27 cellular contexts compared by ENCODE assay signal in genomic region chr12:59069481-59069880, GRCh38.
"Had no signal": no experiment of that assay in that cellular context is flagged by ENCODE, and none has a peak within 500 bp of the region (broad histone marks: within the 10 kb centered on the region; RNA-seq: fewer than 3 reads in every experiment).

No MANE protein-coding gene starts in this region.

- H3K36me3 ChIP-seq: spleen, suprapubic skin, tibial nerve had no signal

- H3K9me3 Mint-ChIP-seq: activated CD4-positive, alpha-beta memory T cell treated with anti-CD3 and anti-CD28 coated beads for 36 hours; activated CD4-positive, alpha-beta T cell treated with anti-CD3 and anti-CD28 coated beads, Interleukin-2, amount 10 ng/mL, durations not matched to agents 24 days and 14 days; activated naive CD4-positive, alpha-beta T cell treated with anti-CD3 and anti-CD28 coated beads for 36 hours; activated naive CD8-positive, alpha-beta T cell treated with anti-CD3 and anti-CD28 coated beads, Interleukin-2, amount 10 ng/mL, durations not matched to agents 7 days and 5 days; activated T-helper 1 cell treated with anti-CD3 and anti-CD28 coated beads, Interleukin-12 subunit alpha, Interleukin-12 subunit beta, Interleukin-2, Interleukin-4 antibody, amounts not matched to agents 30 ng/mL and 10 ng/mL and 1 ng/mL, durations not matched to agents 14 hours and 24 hours and 36 hours had no signal

- H3K79me2 ChIP-seq: parathyroid adenoma had no signal

- FAIRE-seq: bronchial epithelial cell, keratinocyte had no signal

- H3K4me1 Mint-ChIP-seq: activated CD4-positive, alpha-beta T cell treated with anti-CD3 and anti-CD28 coated beads, Interleukin-2, amount 10 ng/mL, durations not matched to agents 24 days and 14 days; activated naive CD8-positive, alpha-beta T cell treated with anti-CD3 and anti-CD28 coated beads, Interleukin-2, amount 10 ng/mL, durations not matched to agents 7 days and 5 days; central memory CD8-positive, alpha-beta T cell; naive B cell; T-helper 17 cell had no signal

- H3K27ac Mint-ChIP-seq: activated CD4-positive, alpha-beta memory T cell treated with anti-CD3 and anti-CD28 coated beads for 36 hours; activated CD4-positive, alpha-beta T cell treated with anti-CD3 and anti-CD28 coated beads, Interleukin-2, amount 10 ng/mL, durations not matched to agents 24 days and 14 days; activated naive CD4-positive, alpha-beta T cell treated with anti-CD3 and anti-CD28 coated beads for 36 hours; activated naive CD8-positive, alpha-beta T cell treated with anti-CD3 and anti-CD28 coated beads, Interleukin-2, amount 10 ng/mL, durations not matched to agents 7 days and 5 days; activated T-helper 1 cell treated with anti-CD3 and anti-CD28 coated beads, Interleukin-12 subunit alpha, Interleukin-12 subunit beta, Interleukin-2, Interleukin-4 antibody, amounts not matched to agents 30 ng/mL and 10 ng/mL and 1 ng/mL, durations not matched to agents 14 hours and 24 hours and 36 hours; naive B cell; T-helper 17 cell had no signal

- H3K27me3 ChIP-seq: spleen, suprapubic skin, tibial nerve had no signal

- H3K27me3 Mint-ChIP-seq: activated CD4-positive, alpha-beta memory T cell treated with anti-CD3 and anti-CD28 coated beads for 36 hours; activated CD4-positive, alpha-beta T cell treated with anti-CD3 and anti-CD28 coated beads, Interleukin-2, amount 10 ng/mL, durations not matched to agents 24 days and 14 days; activated naive CD8-positive, alpha-beta T cell treated with anti-CD3 and anti-CD28 coated beads, Interleukin-2, amount 10 ng/mL, durations not matched to agents 7 days and 5 days; central memory CD8-positive, alpha-beta T cell; naive B cell; T-helper 17 cell had no signal

- H3K4me3 Mint-ChIP-seq: activated CD4-positive, alpha-beta memory T cell treated with anti-CD3 and anti-CD28 coated beads for 36 hours; activated CD4-positive, alpha-beta T cell treated with anti-CD3 and anti-CD28 coated beads, Interleukin-2, amount 10 ng/mL, durations not matched to agents 24 days and 14 days; activated naive CD4-positive, alpha-beta T cell treated with anti-CD3 and anti-CD28 coated beads for 36 hours; activated naive CD8-positive, alpha-beta T cell treated with anti-CD3 and anti-CD28 coated beads, Interleukin-2, amount 10 ng/mL, durations not matched to agents 7 days and 5 days; activated T-helper 1 cell treated with anti-CD3 and anti-CD28 coated beads, Interleukin-12 subunit alpha, Interleukin-12 subunit beta, Interleukin-2, Interleukin-4 antibody, amounts not matched to agents 30 ng/mL and 10 ng/mL and 1 ng/mL, durations not matched to agents 14 hours and 24 hours and 36 hours; central memory CD8-positive, alpha-beta T cell; mesothelial cell of epicardium; naive B cell; T-helper 17 cell had no signal

- H3K4me3 ChIP-seq: lung, psoas muscle, spleen, suprapubic skin, tibial nerve had no signal

- ATAC-seq: psoas muscle, T-helper 17 cell had no signal

- H2AFZ ChIP-seq: parathyroid adenoma had no signal

- H3K4me1 ChIP-seq: parathyroid adenoma, psoas muscle had no signal

- H3K9me3 ChIP-seq: psoas muscle, spleen, suprapubic skin, tibial nerve had no signal

- H3K9ac ChIP-seq: parathyroid adenoma had no signal

- H3K27ac ChIP-seq: parathyroid adenoma, psoas muscle, suprapubic skin, tibial nerve had no signal

- H3K36me3 Mint-ChIP-seq: activated CD4-positive, alpha-beta memory T cell treated with anti-CD3 and anti-CD28 coated beads for 36 hours; activated naive CD8-positive, alpha-beta T cell treated with anti-CD3 and anti-CD28 coated beads, Interleukin-2, amount 10 ng/mL, durations not matched to agents 7 days and 5 days; mesothelial cell of epicardium; naive B cell had no signal

- DNase-seq: activated CD4-positive, alpha-beta memory T cell treated with anti-CD3 and anti-CD28 coated beads for 36 hours; activated CD4-positive, alpha-beta T cell treated with anti-CD3 and anti-CD28 coated beads, Interleukin-2, amount 10 ng/mL, durations not matched to agents 24 days and 14 days; activated CD4-positive, CD25-positive, alpha-beta regulatory T cell treated with anti-CD3 and anti-CD28 coated beads, Interleukin-2, amount 50 U/mL, for 72 hours; activated CD8-positive, alpha-beta memory T cell treated with anti-CD3 and anti-CD28 coated beads, Interleukin-2, amount 50 U/mL, for 4 hours; activated effector memory CD4-positive, alpha-beta T cell treated with anti-CD3 and anti-CD28 coated beads, Interleukin-2, amount 50 U/mL, for 16 hours; activated naive CD4-positive, alpha-beta T cell treated with anti-CD3 and anti-CD28 coated beads for 36 hours; activated naive CD8-positive, alpha-beta T cell treated with anti-CD3 and anti-CD28 coated beads, Interleukin-2, amount 10 ng/mL, durations not matched to agents 7 days and 5 days; activated T-cell treated with anti-CD3 and anti-CD28 coated beads, Interleukin-2, amount 50 U/mL, for 1 hour; effector CD8-positive, alpha-beta T cell; erythroblast; head of caudate nucleus; hippocampal formation; naive B cell; psoas muscle; spleen; stimulated activated naive CD4-positive, alpha-beta T cell; T-helper 17 cell; T1000 had no signal
